ENCODE assay signal across 2 cellular contexts in genomic region chr13:66765559-66765958, GRCh38.
TF ChIP-seq lines count a peak whose summit lies in the region.

No MANE protein-coding gene starts in this region.

TF ChIP-seq in liver, 16 proteins besides CTCF, POLR2A, EP300 and RAD21 (continued from another document):
- TF ChIP-seq MAX (IDR thresholded peaks at IDR 0.05) = no peak
- TF ChIP-seq JUND (IDR thresholded peaks at IDR 0.05) = no peak

TF ChIP-seq in HepG2, 621 proteins besides CTCF, POLR2A, EP300 and RAD21 (continued from another document):
- TF ChIP-seq ZNF136 (CRISPR knock-in tag; IDR thresholded peaks at IDR 0.05; ENCODE audit: low read depth) (no peak), ZNF468 (CRISPR knock-in tag; IDR thresholded peaks at IDR 0.05) (no peak), ZNF280D (CRISPR knock-in tag; IDR thresholded peaks at IDR 0.05) (no peak), ZNF652 (CRISPR knock-in tag; IDR thresholded peaks at IDR 0.05; ENCODE audit: borderline replicate concordance, low read depth) (no peak), ZFP36L2 (CRISPR knock-in tag; IDR thresholded peaks at IDR 0.05) (no peak), ZNF781 (CRISPR knock-in tag; IDR thresholded peaks at IDR 0.05; ENCODE audit: borderline replicate concordance, not compliant biosample characterization) (no peak), TGIF2 (CRISPR knock-in tag; IDR thresholded peaks at IDR 0.05) (no peak), ZNF614 (CRISPR knock-in tag; IDR thresholded peaks at IDR 0.05; ENCODE audit: borderline replicate concordance) (no peak), MNT (IDR thresholded peaks at IDR 0.05) (no peak), ZFX (CRISPR knock-in tag; IDR thresholded peaks at IDR 0.05; ENCODE audit: low read depth) (no peak)
